ENCODE assay signal across 1 cellular context in genomic region chr9:91060520-91061343, GRCh38.
A peak's percentile ranks its signal among the peaks of the same experiment; 100 is the strongest.
TF ChIP-seq lines count a peak whose summit lies in the region.

No MANE protein-coding gene starts in this region.

TF ChIP-seq in HepG2, 621 proteins besides CTCF, POLR2A, EP300 and RAD21 (continued from another document and continues in another):
- no peak for TF ChIP-seq PREB (CRISPR knock-in tag; IDR thresholded peaks at IDR 0.05)
- no peak for TF ChIP-seq ZBTB4 (CRISPR knock-in tag; IDR thresholded peaks at IDR 0.05; ENCODE audit: borderline replicate concordance)
- TF ChIP-seq PHF20 (CRISPR knock-in tag; IDR thresholded peaks at IDR 0.05) = no peak
- no peak for TF ChIP-seq SNAPC2 (CRISPR knock-in tag; IDR thresholded peaks at IDR 0.05)
- TF ChIP-seq BRF2 (CRISPR knock-in tag; IDR thresholded peaks at IDR 0.05) = no peak
- TF ChIP-seq THYN1 (CRISPR knock-in tag; IDR thresholded peaks at IDR 0.05; ENCODE audit: borderline replicate concordance, low read depth) = no peak
- TF ChIP-seq ZKSCAN1 (IDR thresholded peaks at IDR 0.05; ENCODE audit: low read length) = no peak
- 0 out of 2 replicates have a peak, but pooled peaks have one; percentile 35 for TF ChIP-seq SMAD3 (CRISPR knock-in tag; IDR thresholded peaks at IDR 0.05)
- no peak for TF ChIP-seq ZNF597 (CRISPR knock-in tag; IDR thresholded peaks at IDR 0.05)
- TF ChIP-seq ZNF510 (CRISPR knock-in tag; IDR thresholded peaks at IDR 0.05; ENCODE audit: low read depth) = no peak
- TF ChIP-seq USF2 (IDR thresholded peaks at IDR 0.05; ENCODE audit: low read depth, low read length) = no peak
- no peak for TF ChIP-seq USF2 (CRISPR knock-in tag; IDR thresholded peaks at IDR 0.05; ENCODE audit: borderline replicate concordance)
- no peak for TF ChIP-seq ZSCAN9 (CRISPR knock-in tag; IDR thresholded peaks at IDR 0.05; ENCODE audit: borderline replicate concordance)
- no peak for TF ChIP-seq PRPF4 (IDR thresholded peaks at IDR 0.05; ENCODE audit: low read depth, low read length, poor library complexity, severe bottlenecking)
- no peak for TF ChIP-seq PRMT3 (CRISPR knock-in tag; IDR thresholded peaks at IDR 0.05; ENCODE audit: borderline replicate concordance, low read depth)
- peak; percentile 84 for TF ChIP-seq TBX2 (CRISPR knock-in tag; IDR thresholded peaks at IDR 0.05; ENCODE audit: borderline replicate concordance)
- no peak for TF ChIP-seq TP53 (CRISPR knock-in tag; conservative IDR thresholded peaks at IDR 0.05)
- TF ChIP-seq ZNF724P (CRISPR knock-in tag; IDR thresholded peaks at IDR 0.05; ENCODE audit: borderline replicate concordance) = no peak
- TF ChIP-seq ZNF646 (CRISPR knock-in tag; IDR thresholded peaks at IDR 0.05) = no peak
- no peak for TF ChIP-seq RARG (CRISPR knock-in tag; IDR thresholded peaks at IDR 0.05; ENCODE audit: low read depth)
- no peak for TF ChIP-seq ZNF746 (CRISPR knock-in tag; IDR thresholded peaks at IDR 0.05)
- no peak for TF ChIP-seq NPAS2 (CRISPR knock-in tag; IDR thresholded peaks at IDR 0.05; ENCODE audit: borderline replicate concordance)
- TF ChIP-seq ZMAT5 (CRISPR knock-in tag; IDR thresholded peaks at IDR 0.05; ENCODE audit: borderline replicate concordance, low read depth) = no peak
- TF ChIP-seq HNRNPLL (IDR thresholded peaks at IDR 0.05; ENCODE audit: low read depth, low read length, poor library complexity, severe bottlenecking) = no peak
- no peak for TF ChIP-seq BCLAF1 (IDR thresholded peaks at IDR 0.05)
- TF ChIP-seq ARID5B (CRISPR knock-in tag; IDR thresholded peaks at IDR 0.05) = peak; percentile 80
- no peak for TF ChIP-seq ZNF432 (CRISPR knock-in tag; IDR thresholded peaks at IDR 0.05; ENCODE audit: borderline replicate concordance)
- no peak for TF ChIP-seq HHEX (CRISPR knock-in tag; IDR thresholded peaks at IDR 0.05)
- TF ChIP-seq NFIC (IDR thresholded peaks at IDR 0.05; ENCODE audit: low read length) = peak; percentile 89
